In the genomic region with DNA sequence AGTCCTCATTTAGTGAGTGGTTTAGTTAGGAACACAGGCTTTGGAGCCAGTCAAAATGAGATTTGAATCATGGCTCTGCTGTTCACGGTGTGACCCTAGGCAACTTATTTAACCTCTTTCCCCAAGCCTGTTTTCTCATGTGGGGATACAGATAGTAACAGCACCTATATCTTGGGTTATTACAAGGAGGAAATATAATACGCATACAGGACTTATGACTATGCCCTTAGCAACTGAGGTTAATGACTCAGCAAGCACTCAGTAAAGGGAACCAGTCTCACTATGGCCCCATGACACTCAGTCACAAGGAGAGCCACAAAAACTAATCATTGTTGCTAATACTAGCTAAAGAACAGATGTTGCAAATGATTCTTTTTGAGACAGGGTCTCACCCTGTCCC, we compare ENCODE assay signal across 9 cellular contexts. TPM values are rescaled to one million over a fixed set of nuclear protein-coding genes. Genes with fewer than 3 reads are reported as not detected.
DNase-seq lines count a peak whose midpoint lies in the region; ATAC-seq, FAIRE-seq and TF ChIP-seq lines count a peak whose summit lies in the region.
"Had no signal": no experiment of that assay in that cellular context is flagged by ENCODE, and none has a peak within 500 bp of the region (broad histone marks: within the 10 kb centered on the region; RNA-seq: fewer than 3 reads in every experiment).

No MANE protein-coding gene starts in this region.

- H4K20me1 ChIP-seq in PC-9 (ENCODE audit: insufficient read depth) = no peaks in the 10 kb centered on the region; the same call in 1 of the 2 replicates
- H4K20me1 ChIP-seq in keratinocyte (ENCODE audit: control insufficient read depth, extremely low read depth, insufficient read depth, low read length) = no peaks in the 10 kb centered on the region

- no peak overlapping the region for H2AFZ ChIP-seq in PC-9
- no peak overlapping the region for H2AFZ ChIP-seq in keratinocyte (ENCODE audit: control insufficient read depth, low read length)

- peak in 1 of 2 experiments; percentile 57 for DNase-seq in PC-9
- DNase-seq in keratinocyte (ENCODE audit: low read depth, low spot score) = peak; percentile 32
- DNase-seq in islet precursor cell = no peak
- DNase-seq in superior temporal gyrus (ENCODE audit: extremely low spot score) = no peak
- no peak for DNase-seq in nephron progenitor cell
- no peak for DNase-seq in spleen

- no TSS peak for BruUV-seq in PC-9 (replicated peaks; lab: Mats Ljungman, UMichigan)

- peak; percentile 77 for ATAC-seq in GM18867 (IDR thresholded peaks at IDR 0.05; ENCODE audit: unreplicated experiment)
- ATAC-seq in HG02759 (IDR thresholded peaks at IDR 0.05; ENCODE audit: unreplicated experiment) = peak; percentile 79

- H3K4me3 Mint-ChIP-seq in nephron progenitor cell = no peak overlapping the region

- dilution Hi-C loops in keratinocyte (cut with MboI; ENCODE audit: extremely low pct_ligation_motif_present, low sequenced_read_pairs) = no loop called here

- H3K27me3 Mint-ChIP-seq in nephron progenitor cell (ENCODE audit: low read depth, poor library complexity) = no peaks in the 10 kb centered on the region

- peaks cover 9% of the 10 kb centered on the region; the same call in 1 of the 2 replicates for H3F3A ChIP-seq in PC-9 (ENCODE audit: insufficient read depth, low read depth)

- peaks cover 26% of the 10 kb centered on the region for H3K36me3 Mint-ChIP-seq in nephron progenitor cell (ENCODE audit: low read depth)

- peak overlapping the region; percentile 43; the same call in 1 of the 2 replicates for H3K27ac ChIP-seq in PC-9
- peak overlapping the region; percentile 70 for H3K27ac ChIP-seq in keratinocyte (ENCODE audit: control insufficient read depth, insufficient read depth, low read length)
- peak overlapping the region in 2 of 8 donors; percentile 29 to 40 for H3K27ac ChIP-seq in spleen
- H3K27ac ChIP-seq: thoracic aorta had no signal

- H3K9me3 Mint-ChIP-seq in nephron progenitor cell = no peaks in the 10 kb centered on the region

- peaks cover 30% of the 10 kb centered on the region for H3K4me1 Mint-ChIP-seq in nephron progenitor cell

- H3K79me2 ChIP-seq in PC-9 (ENCODE audit: low read depth) (no peaks in the 10 kb centered on the region), keratinocyte (ENCODE audit: control insufficient read depth, insufficient read depth, low read length) (no peaks in the 10 kb centered on the region)

- peak overlapping the region; percentile 24 for H3K9ac ChIP-seq in keratinocyte (ENCODE audit: control insufficient read depth, extremely low read depth, insufficient read depth, low read length)

- intact Hi-C loops in PC-9 (cut with micrococcal nuclease; ENCODE audit: unreplicated experiment) = no loop called here
- intact Hi-C loops in spleen (cut with DNase I; ENCODE audit: low total_unique reads) = no loop called here

- no peak overlapping the region for H3K4me2 ChIP-seq in PC-9
- peak overlapping the region; percentile 31 for H3K4me2 ChIP-seq in keratinocyte (ENCODE audit: control insufficient read depth, extremely low read depth, insufficient read depth, low read depth, low read length)

- TF ChIP-seq CTCF in PC-9 (conservative IDR thresholded peaks at IDR 0.05) (no peak), keratinocyte (optimal IDR thresholded peaks at IDR 0.05 in 1 of 3, IDR thresholded peaks at IDR 0.05 in 1 of 3, conservative IDR thresholded peaks at IDR 0.05 in 1 of 3; ENCODE audit: extremely low read depth in 1 of 3, insufficient read depth in 2 of 3, low read length in 3 of 3) (no peak), nephron progenitor cell (IDR thresholded peaks at IDR 0.05) (no peak), spleen (IDR thresholded peaks at IDR 0.05 in 8 of 11, conservative IDR thresholded peaks at IDR 0.05 in 3 of 11) (no peak)

- no peaks in the 10 kb centered on the region for H3K27me3 ChIP-seq in PC-9 (ENCODE audit: insufficient read depth, low read depth)
- no peaks in the 10 kb centered on the region for H3K27me3 ChIP-seq in keratinocyte (ENCODE audit: control insufficient read depth, extremely low read depth, insufficient read depth, low read length)
- H3K27me3 ChIP-seq in spleen (replicated peaks in 1 of 7) = no peaks in the 10 kb centered on the region

- H3K4me3 ChIP-seq in PC-9 (no peak overlapping the region), keratinocyte (ENCODE audit: control insufficient read depth in 2 of 3, extremely low read depth in 1 of 3, insufficient read depth in 2 of 3, low read depth in 1 of 3, low read length in 3 of 3) (no peak overlapping the region), spleen (no peak overlapping the region)
- H3K4me3 ChIP-seq: thoracic aorta had no signal

- no peaks in the 10 kb centered on the region for H3K9me1 ChIP-seq in keratinocyte (ENCODE audit: control insufficient read depth, extremely low read depth, insufficient read depth, low read length)

- H3K36me3 ChIP-seq in PC-9 (ENCODE audit: low read depth) = no peaks in the 10 kb centered on the region; the same call in 1 of the 2 replicates
- H3K36me3 ChIP-seq in keratinocyte (ENCODE audit: control insufficient read depth in 2 of 2, extremely low read depth in 1 of 2, insufficient read depth in 2 of 2, low read length in 2 of 2) = no peaks in the 10 kb centered on the region
- H3K36me3 ChIP-seq in spleen = peaks cover 0 to 42% (median 18%) of the 10 kb centered on the region in 6 donors
- H3K36me3 ChIP-seq: thoracic aorta had no signal

- TF ChIP-seq POLR2A in spleen (IDR thresholded peaks at IDR 0.05) = no peak

- FAIRE-seq in keratinocyte (lab: Jason Lieb, UNC) = peak; percentile 73

- 39 to 76% (median 51%) methylated on average over 2 of the region's 2 CpGs for WGBS in spleen, 5 donors

- H3K4me1 ChIP-seq in PC-9 (replicated peaks; ENCODE audit: insufficient read depth) = peaks cover 30% of the 10 kb centered on the region
- H3K4me1 ChIP-seq in keratinocyte (ENCODE audit: control insufficient read depth, extremely low read depth, insufficient read depth, low read length) = peaks cover 33% of the 10 kb centered on the region
- no peaks in the 10 kb centered on the region for H3K4me1 ChIP-seq in spleen

- POLR2A ChIA-PET in PC-9 (lab: Charles Lee; ENCODE audit: unreplicated experiment) = interaction anchor here (0.6 kb wide), 1 partner anchor 53 kb away, joined by 3 read pairs; no protein-coding TSS in a partner anchor

- H3K27ac Mint-ChIP-seq in nephron progenitor cell = no peak overlapping the region

- CTCF ChIA-PET in PC-9 (lab: Charles Lee) = no interaction called here

- H3K9me3 ChIP-seq in PC-9 (ENCODE audit: insufficient read depth, low read depth) (no peaks in the 10 kb centered on the region), keratinocyte (ENCODE audit: control insufficient read depth, low read depth, low read length) (no peaks in the 10 kb centered on the region), spleen (no peaks in the 10 kb centered on the region)
- H3K9me3 ChIP-seq: thoracic aorta had no signal

- no peaks in the 10 kb centered on the region for H3K9me2 ChIP-seq in PC-9 (ENCODE audit: insufficient read depth)

RNA-seq across cellular contexts. Expression of a gene that starts 45.9 kb away (rescaled TPM):
- total RNA-seq in PC-9 (2021) = 41.6 and 50.9 TPM in 2 replicates
- 36.1 to 51.8 TPM (median 39.2 TPM) in 3 replicates for polyA plus RNA-seq in keratinocyte
- polyA plus RNA-seq in keratinocyte (2011; ENCODE audit: low read depth) = 4.2 TPM
- polyA plus RNA-seq in keratinocyte (2011; cell fraction: cytosol; rRNA removed) = 29.8 and 31.7 TPM in 2 replicates
- 65.8 and 70.3 TPM in 2 replicates for polyA plus RNA-seq in keratinocyte (2011; cell fraction: nucleus; rRNA removed)
- 24.0 and 25.2 TPM in 2 replicates for polyA plus RNA-seq in keratinocyte (2012; ENCODE audit: low replicate concordance)
- polyA minus RNA-seq in keratinocyte = 15.9 to 40.0 TPM (median 30.8 TPM) in 3 replicates
- polyA minus RNA-seq in keratinocyte (2011; cell fraction: cytosol; rRNA and poly(A)+ RNA removed) = 27.8 TPM
- 50.6 and 61.6 TPM in 2 replicates for polyA minus RNA-seq in keratinocyte (2011; cell fraction: nucleus; rRNA and poly(A)+ RNA removed)
- total RNA-seq in spleen = 10 to 100 TPM; 23.6 to 53.0 (median 38.8) TPM
- 10 to 100 TPM in 2 of 3 donors, 1 to 10 TPM in 1; 6.3 to 13.1 (median 12.1) TPM for polyA plus RNA-seq in spleen
